In genomic region chr1:203626910-203627246, GRCh38 we compare ENCODE assay signal across 8 cellular contexts. TPM values are rescaled to one million over a fixed set of nuclear protein-coding genes. Genes with fewer than 3 reads are reported as not detected.
A peak's percentile ranks its signal among the peaks of the same experiment; 100 is the strongest.
DNase-seq lines count a peak whose midpoint lies in the region; ATAC-seq and TF ChIP-seq lines count a peak whose summit lies in the region.

No MANE protein-coding gene starts in this region.

- peak overlapping the region; percentile 98 for H3K4me2 ChIP-seq in BLaER1
- peak overlapping the region; percentile 94 for H3K4me2 ChIP-seq in Loucy (ENCODE audit: low read depth, low read length, poor library complexity, severe bottlenecking)

- H3K9me3 Mint-ChIP-seq in chondrocyte (ENCODE audit: low read depth), result no peaks in the 10 kb centered on the region

- no peaks in the 10 kb centered on the region for H3K36me3 Mint-ChIP-seq in chondrocyte (ENCODE audit: low read depth)

- peaks cover 10% of the 10 kb centered on the region for H3F3A ChIP-seq in Loucy (ENCODE audit: low read depth)

- peak overlapping the region; percentile 96 for H3K27ac Mint-ChIP-seq in chondrocyte (ENCODE audit: unreplicated experiment)

- H3K9me3 ChIP-seq in BLaER1, result no peaks in the 10 kb centered on the region
- H3K9me3 ChIP-seq in Loucy (ENCODE audit: insufficient read depth, low read depth, low read length), result no peaks in the 10 kb centered on the region
- no peaks in the 10 kb centered on the region for H3K9me3 ChIP-seq in mononuclear cell (ENCODE audit: low read depth, low read length)

- peaks cover 51% of the 10 kb centered on the region for H3K4me1 Mint-ChIP-seq in chondrocyte (ENCODE audit: low read depth)

- H3K4me3 ChIP-seq in BLaER1 (peak overlapping the region; percentile 75), Loucy (ENCODE audit: low read length, poor library complexity, severe bottlenecking) (peak overlapping the region; percentile 97), mononuclear cell (ENCODE audit: low read length) (peak overlapping the region; percentile 81)

- H3K27me3 ChIP-seq in BLaER1, result no peaks in the 10 kb centered on the region
- no peaks in the 10 kb centered on the region for H3K27me3 ChIP-seq in Loucy (ENCODE audit: insufficient read depth, low read length, poor library complexity, severe bottlenecking)
- H3K27me3 ChIP-seq in mononuclear cell (ENCODE audit: insufficient read depth, low read length), result no peaks in the 10 kb centered on the region

- peaks cover 13% of the 10 kb centered on the region for H4K20me1 ChIP-seq in BLaER1
- H4K20me1 ChIP-seq in Loucy (ENCODE audit: insufficient read depth, low read length, poor library complexity, severe bottlenecking), result peaks cover 40% of the 10 kb centered on the region

- DNase-seq in chondrocyte (ENCODE audit: low spot score), result no peak
- DNase-seq in HPDE6-E6E7 (ENCODE audit: extremely low spot score), result no peak
- no peak for DNase-seq in NOMO-1 treated with DMSO at 0.1 percent for 48 hours (lab: John Stamatoyannopoulos, UW; ENCODE audit: unreplicated experiment)
- DNase-seq in SW 1271 (lab: John Stamatoyannopoulos, UW), result no peak

- peaks cover 52% of the 10 kb centered on the region for H3K79me2 ChIP-seq in Loucy (ENCODE audit: insufficient read depth, low read length)

- no peaks in the 10 kb centered on the region for H3K9me2 ChIP-seq in Loucy (replicated peaks; ENCODE audit: low read depth, low read length)

- H3K27ac ChIP-seq in BLaER1, result peak overlapping the region; percentile 90

- H3K9ac ChIP-seq in BLaER1 (peak overlapping the region; percentile 85), Loucy (ENCODE audit: low read depth, low read length, poor library complexity, severe bottlenecking) (peak overlapping the region; percentile 97)

- H3K4me1 ChIP-seq in BLaER1 (peaks cover 62% of the 10 kb centered on the region), Loucy (ENCODE audit: insufficient read depth, low read length, poor library complexity, severe bottlenecking) (peaks cover 58% of the 10 kb centered on the region), mononuclear cell (ENCODE audit: insufficient read depth, low read length) (peaks cover 64% of the 10 kb centered on the region)

- TF ChIP-seq CTCF in Loucy (conservative IDR thresholded peaks at IDR 0.05; ENCODE audit: low read length) (no peak), chondrocyte (IDR thresholded peaks at IDR 0.05) (no peak)

- no peak for ATAC-seq in HG03139 (IDR thresholded peaks at IDR 0.05; ENCODE audit: unreplicated experiment)

- no peak overlapping the region for H2AFZ ChIP-seq in Loucy (ENCODE audit: low read length)

- H3K36me3 ChIP-seq in BLaER1, result no peaks in the 10 kb centered on the region
- H3K36me3 ChIP-seq in Loucy (ENCODE audit: insufficient read depth, low read length), result no peaks in the 10 kb centered on the region

- H3K4me3 Mint-ChIP-seq in chondrocyte (ENCODE audit: unreplicated experiment), result peak overlapping the region; percentile 94

- H3K27me3 Mint-ChIP-seq in chondrocyte (ENCODE audit: low read depth), result no peaks in the 10 kb centered on the region

RNA-seq across cellular contexts. Expression of gene ATP2B4, which starts 0.2 kb away (rescaled TPM):
- 71.4 to 133 TPM (median 130 TPM) in 3 replicates for total RNA-seq in chondrocyte
- total RNA-seq in mononuclear cell, result 21.3 TPM
